In genomic region chr17:78974635-78975591, GRCh38 we compare ENCODE assay signal across 8 cellular contexts. TPM values are rescaled to one million over a fixed set of nuclear protein-coding genes. Genes with fewer than 3 reads are reported as not detected.
DNase-seq lines count a peak whose midpoint lies in the region; ATAC-seq, FAIRE-seq and TF ChIP-seq lines count a peak whose summit lies in the region.

No MANE protein-coding gene starts in this region.

- TF ChIP-seq POLR2A in suprapubic skin (IDR thresholded peaks at IDR 0.05): no peak

- peaks cover 65% of the 10 kb centered on the region for H3K4me1 ChIP-seq in suprapubic skin

- peak; percentile 23; the same call in 1 of the 2 replicates for TF ChIP-seq EP300 in Ishikawa (IDR thresholded peaks at IDR 0.05; ENCODE audit: borderline replicate concordance)
- TF ChIP-seq EP300 in suprapubic skin (IDR thresholded peaks at IDR 0.05): no peak

- no peak for TF ChIP-seq CTCF in suprapubic skin (IDR thresholded peaks at IDR 0.05)

- ATAC-seq in HG03354 (IDR thresholded peaks at IDR 0.05; ENCODE audit: poor library complexity, severe bottlenecking, unreplicated experiment): no peak

- no peaks in the 10 kb centered on the region for H3K27me3 ChIP-seq in suprapubic skin

- peak; percentile 73 for DNase-seq in AG08395 (ENCODE audit: low spot score)
- peak; percentile 61 for DNase-seq in astrocyte of the hippocampus (ENCODE audit: low read depth, low spot score)
- peak; percentile 87 to 92 for DNase-seq in suprapubic skin (ENCODE audit: low spot score in 2 of 2)
- DNase-seq in activated CD4-positive, alpha-beta T cell treated with anti-CD3 and anti-CD28 coated beads for 1 hour: no peak
- DNase-seq in mesenteric fat pad (ENCODE audit: low spot score): no peak

- peak overlapping the region; percentile 85 for H3K27ac ChIP-seq in suprapubic skin

- H3K4me3 ChIP-seq in suprapubic skin: peak overlapping the region; percentile 22

- whole genome bisulfite sequencing in suprapubic skin: 38% methylated on average over 17 of the region's 30 CpGs

- H3K9me3 ChIP-seq in suprapubic skin: no peaks in the 10 kb centered on the region

- TF ChIP-seq RAD21 in Ishikawa (IDR thresholded peaks at IDR 0.05; ENCODE audit: low read depth): no peak; the same call in 1 of the 2 replicates

- peak; percentile 88 for FAIRE-seq in islet of Langerhans (lab: Jason Lieb, UNC)

- no peaks in the 10 kb centered on the region for H3K36me3 ChIP-seq in suprapubic skin

TF ChIP-seq in Ishikawa, 13 proteins besides CTCF, POLR2A, EP300 and RAD21:
- TF ChIP-seq EGR1 (IDR thresholded peaks at IDR 0.05) (0 out of 2 replicates have a peak, but pooled peaks have one; percentile 58), NFIC (IDR thresholded peaks at IDR 0.05) (no peak), TAF1 (IDR thresholded peaks at IDR 0.05; ENCODE audit: low read depth) (peak; percentile 66; the same call in 1 of the 2 replicates), USF1 (IDR thresholded peaks at IDR 0.05) (0 out of 2 replicates have a peak, but pooled peaks have one; percentile 20), TEAD4 (IDR thresholded peaks at IDR 0.05) (peak; percentile 68), YY1 (IDR thresholded peaks at IDR 0.05; ENCODE audit: low read depth) (peak; percentile 76), MAX (IDR thresholded peaks at IDR 0.05) (peak; percentile 54; the same call in 1 of the 2 replicates), FOXM1 (IDR thresholded peaks at IDR 0.05; ENCODE audit: borderline replicate concordance, low read depth) (no peak), TCF12 (IDR thresholded peaks at IDR 0.05; ENCODE audit: low read depth) (peak; percentile 40; the same call in 1 of the 2 replicates)

RNA-seq across cellular contexts. Expression of gene LGALS3BP, which starts 4.8 kb away (rescaled TPM):
- total RNA-seq in suprapubic skin (100 to 1,000 TPM in 2 of 4 donors, 10 to 100 TPM in 2; 70.2 to 162 (median 105) TPM), mesenteric fat pad (417 TPM)

RNA-seq across cellular contexts. Expression of gene CANT1, which starts 34.7 kb away (rescaled TPM):
- total RNA-seq in suprapubic skin: 10 to 100 TPM; 21.8 to 37.4 (median 30.1) TPM
- total RNA-seq in mesenteric fat pad: 37.9 TPM

RNA-seq across cellular contexts. Expression of gene C1QTNF1, which starts 49.1 kb away (rescaled TPM):
- total RNA-seq in suprapubic skin: 10 to 100 TPM; 15.7 to 38.1 (median 23.5) TPM
- 563 TPM for total RNA-seq in mesenteric fat pad

RNA-seq across cellular contexts. Expression of gene TIMP2, which starts 49.7 kb away (rescaled TPM):
- 100 to 1,000 TPM in 1 of 4 donors, 10 to 100 TPM in 3; 48.4 to 114 (median 76.0) TPM for total RNA-seq in suprapubic skin
- total RNA-seq in mesenteric fat pad: 351 TPM

Comparison
In these comparisons a context has a peak if more than half of its experiments do, and no peak if none do; other contexts are left out.
1. DNase-seq: peak in AG08395 (single experiment), astrocyte of the hippocampus (single experiment) and suprapubic skin (2 of 2); none in activated CD4-positive, alpha-beta T cell treated with anti-CD3 and anti-CD28 coated beads for 1 hour (single experiment) and mesenteric fat pad (single experiment).
2. RNA of gene C1QTNF1, which starts 49.1 kb away (total RNA-seq): 563 TPM in mesenteric fat pad (single experiment); 15.7 to 38.1 TPM in suprapubic skin; every median in the first group is over 10 times any median in the second.